In genomic region chr17:29825604-29826003, GRCh38 we compare ENCODE assay signal across 25 cellular contexts.
DNase-seq lines count a peak whose midpoint lies in the region; ATAC-seq lines count a peak whose summit lies in the region.
"Had no signal": no experiment of that assay in that cellular context is flagged by ENCODE, and none has a peak within 500 bp of the region (broad histone marks: within the 10 kb centered on the region; RNA-seq: fewer than 3 reads in every experiment).

No MANE protein-coding gene starts in this region.

- H3K18ac ChIP-seq in neuronal stem cell (ENCODE audit: low read length) = no peak overlapping the region

- H3K4me1 ChIP-seq in mucosa of rectum (ENCODE audit: control insufficient read depth in 2 of 2, insufficient read depth in 2 of 2, low read length in 2 of 2) = peaks cover 7 to 31% of the 10 kb centered on the region in 2 donors
- peaks cover 2 to 7% of the 10 kb centered on the region in 2 donors for H3K4me1 ChIP-seq in neuronal stem cell (ENCODE audit: control insufficient read depth in 2 of 2, insufficient read depth in 1 of 2, low read depth in 1 of 2, low read length in 2 of 2)
- H3K4me1 ChIP-seq: BE2C, heart right ventricle, spleen, tibial artery had no signal

- H3K79me1 ChIP-seq in neuronal stem cell (ENCODE audit: low read depth, low read length) = peaks cover 3% of the 10 kb centered on the region

- peak overlapping the region; percentile 84 to 86 for H3K27ac ChIP-seq in mucosa of rectum (ENCODE audit: low read depth in 2 of 2, low read length in 2 of 2)
- H3K27ac ChIP-seq in neuronal stem cell (replicated peaks; ENCODE audit: low read length) = no peak overlapping the region
- H3K27ac ChIP-seq: heart right ventricle, SJCRH30, spleen, tibial artery had no signal

- H3K27me3 ChIP-seq in mucosa of rectum (ENCODE audit: control insufficient read depth in 2 of 2, insufficient read depth in 2 of 2, low read length in 2 of 2) = no peaks in the 10 kb centered on the region
- no peaks in the 10 kb centered on the region for H3K27me3 ChIP-seq in neuronal stem cell (ENCODE audit: control insufficient read depth in 3 of 3, insufficient read depth in 3 of 3, low read depth in 1 of 3, low read length in 3 of 3)
- H3K27me3 ChIP-seq: BE2C, heart right ventricle, SJCRH30, spleen, tibial artery had no signal

- no peak overlapping the region for H3K4me2 ChIP-seq in neuronal stem cell (ENCODE audit: insufficient read depth, low read length, poor library complexity, severe bottlenecking)

- no peak overlapping the region for H4K8ac ChIP-seq in neuronal stem cell (ENCODE audit: low read depth, low read length)

- DNase-seq in DMS153 (lab: John Stamatoyannopoulos, UW) = peak; percentile 85
- DNase-seq in NCI-H2029 treated with DMSO at 0.1 percent for 48 hours (lab: John Stamatoyannopoulos, UW) = peak; percentile 53
- no peak for DNase-seq in D341Med (ENCODE audit: low spot score)
- no peak for DNase-seq in neuronal stem cell (ENCODE audit: low spot score)
- DNase-seq in NCI-H524 treated with DMSO at 0.1 percent for 48 hours (lab: John Stamatoyannopoulos, UW) = no peak
- DNase-seq: activated CD4-positive, alpha-beta T cell treated with anti-CD3 and anti-CD28 coated beads for 48 hours; activated naive CD4-positive, alpha-beta T cell treated with anti-CD3 and anti-CD28 coated beads, Interleukin-2, amount 10 ng/mL, durations not matched to agents 7 days and 5 days; activated T-cell treated with anti-CD3 and anti-CD28 coated beads, Interleukin-2, amount 50 U/mL, for 72 hours; anterior cingulate cortex; BE2C; COR-L47; EL; heart right ventricle; NCI-H1694 treated with DMSO at 0.1 percent for 48 hours; NCI-H226; NK-92 treated with Interleukin-12 subunit alpha and Interleukin-12 subunit beta, amount 100 ng/mL, for 24 hours; SJCRH30; spleen; stimulated activated CD4-positive, alpha-beta T cell treated with anti-CD3 and anti-CD28 coated beads, Interleukin-4, amount 100 ng/mL, for 1 hour; stimulated activated naive CD8-positive, alpha-beta T cell treated with anti-CD3 and anti-CD28 coated beads, Interleukin-15, Interleukin-2, amounts not matched to agents 100 U/mL and 50 U/mL, for 24 hours; tibial artery had no signal

- H3K4me3 ChIP-seq in mucosa of rectum (ENCODE audit: low read length in 2 of 2) (no peak overlapping the region), neuronal stem cell (ENCODE audit: low read length in 2 of 2) (no peak overlapping the region)
- H3K4me3 ChIP-seq: heart right ventricle, K562, SJCRH30, spleen, tibial artery had no signal

- H3K23ac ChIP-seq in neuronal stem cell (ENCODE audit: low read depth, low read length, poor library complexity) = no peak overlapping the region

- no peak overlapping the region for H2AK5ac ChIP-seq in neuronal stem cell (ENCODE audit: low read depth, low read length)

- H3K4ac ChIP-seq in neuronal stem cell (ENCODE audit: low read length) = no peak overlapping the region

- no peak overlapping the region for H2AFZ ChIP-seq in neuronal stem cell (ENCODE audit: low read length)

- H3K9ac ChIP-seq in mucosa of rectum (ENCODE audit: low read depth in 1 of 2, low read length in 2 of 2) (no peak overlapping the region), neuronal stem cell (ENCODE audit: low read depth, low read length, poor library complexity) (no peak overlapping the region)

- no peak overlapping the region for H2BK12ac ChIP-seq in neuronal stem cell (ENCODE audit: low read length)

- no peak overlapping the region for H2BK120ac ChIP-seq in neuronal stem cell (ENCODE audit: low read depth, low read length)

- H3K9me3 ChIP-seq in mucosa of rectum (ENCODE audit: control insufficient read depth in 2 of 2, low read length in 2 of 2) (no peaks in the 10 kb centered on the region), neuronal stem cell (replicated peaks in 1 of 2; ENCODE audit: control insufficient read depth in 2 of 2, insufficient read depth in 1 of 2, low read depth in 1 of 2, low read length in 2 of 2) (no peaks in the 10 kb centered on the region)
- H3K9me3 ChIP-seq: BE2C, heart right ventricle, SJCRH30, spleen, tibial artery had no signal

- H3K36me3 ChIP-seq in mucosa of rectum (ENCODE audit: control insufficient read depth in 2 of 2, insufficient read depth in 2 of 2, low read length in 2 of 2) (no peaks in the 10 kb centered on the region), neuronal stem cell (replicated peaks in 1 of 2; ENCODE audit: control insufficient read depth in 2 of 2, insufficient read depth in 2 of 2, low read length in 2 of 2) (no peaks in the 10 kb centered on the region)
- H3K36me3 ChIP-seq: BE2C, SJCRH30, spleen, tibial artery had no signal

- no peak overlapping the region for H4K91ac ChIP-seq in neuronal stem cell (ENCODE audit: low read depth, low read length, poor library complexity)

- H2BK15ac ChIP-seq in neuronal stem cell (ENCODE audit: low read length) = no peak overlapping the region

- no CpG with 5 or more reads among the region's 3 CpGs for whole genome bisulfite sequencing in neuronal stem cell (ENCODE audit: extremely low coverage in 2 of 2, insufficient read length in 2 of 2, insufficient replicate concordance in 1 of 2), 2 donors

- H2BK5ac ChIP-seq in neuronal stem cell (ENCODE audit: low read length) = no peak overlapping the region

- ATAC-seq in esophagus mucosa (peak; percentile 47), GM19328 (IDR thresholded peaks at IDR 0.05; ENCODE audit: unreplicated experiment) (no peak)
- ATAC-seq: activated T-cell treated with anti-CD3 and anti-CD28 coated beads, Interleukin-2, amount 50 U/mL, for 72 hours; heart right ventricle; K562; stimulated activated naive CD8-positive, alpha-beta T cell treated with anti-CD3 and anti-CD28 coated beads, Interleukin-15, Interleukin-2, amounts not matched to agents 100 U/mL and 50 U/mL, for 24 hours had no signal

- H3K14ac ChIP-seq in neuronal stem cell (ENCODE audit: low read length) = no peak overlapping the region

Comparison
In these comparisons a context has a peak if more than half of its experiments do, and no peak if none do; other contexts are left out.
1. DNase-seq: peak in DMS153 (single experiment) and NCI-H2029 treated with DMSO at 0.1 percent for 48 hours (single experiment); none in D341Med (single experiment), neuronal stem cell (single experiment) and NCI-H524 treated with DMSO at 0.1 percent for 48 hours (single experiment).